In the genomic region with DNA sequence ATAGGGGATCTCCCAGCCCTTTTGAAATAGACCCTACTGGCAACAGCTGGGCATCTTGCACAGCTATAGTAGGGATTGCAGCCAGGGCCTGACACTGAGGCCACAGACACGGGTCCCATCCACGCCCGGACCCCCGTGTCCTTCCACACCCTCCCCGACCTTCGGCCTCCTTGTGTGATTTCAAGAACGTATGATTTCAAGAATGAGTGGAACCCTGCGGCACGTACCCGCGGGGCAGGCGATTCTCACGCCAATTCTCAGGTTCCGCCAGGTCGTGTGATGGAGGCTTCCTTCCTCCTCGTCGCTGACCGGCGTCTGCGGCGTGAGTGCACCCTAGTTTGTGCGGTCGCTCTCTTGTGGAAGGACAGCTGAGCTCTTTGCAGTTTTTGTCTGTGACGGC, we compare ENCODE assay signal across 26 cellular contexts. TPM values are rescaled to one million over a fixed set of nuclear protein-coding genes. Genes with fewer than 3 reads are reported as not detected.
DNase-seq lines count a peak whose midpoint lies in the region; ATAC-seq, FAIRE-seq and TF ChIP-seq lines count a peak whose summit lies in the region.
"Had no signal": no experiment of that assay in that cellular context is flagged by ENCODE, and none has a peak within 500 bp of the region (broad histone marks: within the 10 kb centered on the region; RNA-seq: fewer than 3 reads in every experiment).

No MANE protein-coding gene starts in this region.

- no peak overlapping the region for H3K9ac ChIP-seq in kidney (ENCODE audit: low read length in 2 of 2)

- ATAC-seq in right cardiac atrium (no peak), HG03045 (IDR thresholded peaks at IDR 0.05; ENCODE audit: unreplicated experiment) (no peak)
- no peak for ATAC-seq in stimulated activated naive B cell treated with anti-CD40 and anti-IgM and Interleukin-4, amounts not matched to agents 10 μg/mL and 1 μg/mL and 100 μg/mL, for 72 hours (replicated peaks)
- no peak for ATAC-seq in activated CD4-positive, alpha-beta T cell treated with anti-CD3 and anti-CD28 coated beads for 36 hours
- ATAC-seq: CD8-positive, alpha-beta T cell; GM12878; GM23338; HCT116 had no signal

- no peak for FAIRE-seq in kidney (lab: Jason Lieb, UNC)
- FAIRE-seq: D721Med, GM12878, GM19239 had no signal

- H3K27ac ChIP-seq in right cardiac atrium (ENCODE audit: low read length) (no peak overlapping the region), kidney (ENCODE audit: low read depth in 2 of 2, low read length in 2 of 2) (no peak overlapping the region), osteoblast (ENCODE audit: low read depth, low read length) (no peak overlapping the region), sigmoid colon (no peak overlapping the region)
- H3K27ac ChIP-seq: C4-2B had no signal

- H3K36me3 Mint-ChIP-seq in stimulated activated naive B cell treated with anti-CD40 and anti-IgM and Interleukin-4, amounts not matched to agents 10 μg/mL and 1 μg/mL and 100 μg/mL, for 72 hours, result peaks cover 12 to 13% of the 10 kb centered on the region in 2 donors
- peaks cover 4% of the 10 kb centered on the region for H3K36me3 Mint-ChIP-seq in activated CD4-positive, alpha-beta T cell treated with anti-CD3 and anti-CD28 coated beads for 36 hours (ENCODE audit: low read depth)

- H3K36me3 ChIP-seq in kidney (ENCODE audit: control insufficient read depth in 1 of 2, insufficient read depth in 2 of 2, low read length in 2 of 2), result no peaks in the 10 kb centered on the region
- H3K36me3 ChIP-seq in osteoblast (ENCODE audit: insufficient read depth, low read length), result no peaks in the 10 kb centered on the region
- no peaks in the 10 kb centered on the region for H3K36me3 ChIP-seq in sigmoid colon

- intact Hi-C loops in right cardiac atrium (cut with DNase I), result no loop called here
- intact Hi-C loops in cardiac septum (cut with DNase I), result no loop called here
- intact Hi-C loops in kidney (cut with DNase I), result no loop called here
- intact Hi-C loops in sigmoid colon (cut with DNase I), result no loop called here
- intact Hi-C loops in activated CD4-positive, alpha-beta T cell treated with anti-CD3 and anti-CD28 coated beads for 36 hours (cut with DNase I, micrococcal nuclease), result no loop called here

- TF ChIP-seq CTCF in kidney (IDR thresholded peaks at IDR 0.05; ENCODE audit: borderline replicate concordance, extremely low read depth, insufficient read depth) (no peak), osteoblast (IDR thresholded peaks at IDR 0.05; ENCODE audit: extremely low read depth, low read depth, low read length) (no peak), sigmoid colon (IDR thresholded peaks at IDR 0.05) (no peak)

- peak in 2 of 3 donors; percentile 2 to 23 for DNase-seq in right cardiac atrium
- no peak for DNase-seq in cardiac septum (ENCODE audit: low spot score)
- DNase-seq in kidney, result peak; percentile 32
- DNase-seq in osteoblast (ENCODE audit: insufficient read length, low spot score, missing footprints), result peak; percentile 47
- DNase-seq in stimulated activated naive B cell treated with anti-CD40 and anti-IgM and Interleukin-4, amounts not matched to agents 10 μg/mL and 1 μg/mL and 100 μg/mL, for 72 hours, result no peak
- no peak for DNase-seq in sigmoid colon
- DNase-seq in activated CD4-positive, alpha-beta T cell treated with anti-CD3 and anti-CD28 coated beads for 36 hours, result no peak
- DNase-seq: Caco-2; CD4-positive, CD25-positive, alpha-beta regulatory T cell; CD8-positive, alpha-beta T cell; DMS 273 treated with DMSO at 0.1 percent for 48 hours; DMS79; EL; GDM1; H9 had no signal

- H3K4me1 ChIP-seq in right cardiac atrium (ENCODE audit: control insufficient read depth, insufficient read depth, low read length) (no peaks in the 10 kb centered on the region), kidney (ENCODE audit: control insufficient read depth in 1 of 2, insufficient read depth in 1 of 2, low read depth in 1 of 2, low read length in 2 of 2) (no peaks in the 10 kb centered on the region), osteoblast (ENCODE audit: insufficient read depth, low read length) (no peaks in the 10 kb centered on the region), sigmoid colon (no peaks in the 10 kb centered on the region)
- H3K4me1 ChIP-seq: Caco-2 had no signal

- H3K27me3 Mint-ChIP-seq in stimulated activated naive B cell treated with anti-CD40 and anti-IgM and Interleukin-4, amounts not matched to agents 10 μg/mL and 1 μg/mL and 100 μg/mL, for 72 hours, result no peaks in the 10 kb centered on the region
- H3K27me3 Mint-ChIP-seq in activated CD4-positive, alpha-beta T cell treated with anti-CD3 and anti-CD28 coated beads for 36 hours, result no peaks in the 10 kb centered on the region
- H3K27me3 Mint-ChIP-seq: CD4-positive, CD25-positive, alpha-beta regulatory T cell had no signal

- H3K9me3 ChIP-seq in right cardiac atrium (ENCODE audit: control insufficient read depth, low read length) (no peaks in the 10 kb centered on the region), kidney (ENCODE audit: control insufficient read depth in 1 of 2, low read length in 2 of 2) (no peaks in the 10 kb centered on the region), osteoblast (ENCODE audit: low read depth, low read length) (no peaks in the 10 kb centered on the region), sigmoid colon (no peaks in the 10 kb centered on the region)

- WGBS in right cardiac atrium, result 97% methylated on average over 24 of the region's 24 CpGs
- 97 to 98% methylated on average over 24 of the region's 24 CpGs for WGBS in sigmoid colon, 2 donors

- no peaks in the 10 kb centered on the region for H3K79me2 ChIP-seq in osteoblast (ENCODE audit: insufficient read depth, low read length)

- peak overlapping the region; percentile 65 for H3K27ac Mint-ChIP-seq in stimulated activated naive B cell treated with anti-CD40 and anti-IgM and Interleukin-4, amounts not matched to agents 10 μg/mL and 1 μg/mL and 100 μg/mL, for 72 hours
- no peak overlapping the region for H3K27ac Mint-ChIP-seq in activated CD4-positive, alpha-beta T cell treated with anti-CD3 and anti-CD28 coated beads for 36 hours
- H3K27ac Mint-ChIP-seq: CD4-positive, CD25-positive, alpha-beta regulatory T cell; CD8-positive, alpha-beta T cell; GM23338; H9 had no signal

- H3K4me3 Mint-ChIP-seq in stimulated activated naive B cell treated with anti-CD40 and anti-IgM and Interleukin-4, amounts not matched to agents 10 μg/mL and 1 μg/mL and 100 μg/mL, for 72 hours, result no peak overlapping the region
- H3K4me3 Mint-ChIP-seq in activated CD4-positive, alpha-beta T cell treated with anti-CD3 and anti-CD28 coated beads for 36 hours, result no peak overlapping the region
- H3K4me3 Mint-ChIP-seq: CD4-positive, CD25-positive, alpha-beta regulatory T cell; CD8-positive, alpha-beta T cell; GM23338; H9 had no signal

- no peak overlapping the region for H3K4me3 ChIP-seq in right cardiac atrium (ENCODE audit: low read length)
- H3K4me3 ChIP-seq in kidney (ENCODE audit: low read length in 2 of 2), result no peak overlapping the region
- H3K4me3 ChIP-seq in osteoblast (ENCODE audit: insufficient read depth, low read length), result no peak overlapping the region
- no peak overlapping the region for H3K4me3 ChIP-seq in sigmoid colon
- H3K4me3 ChIP-seq: GM12878, GM23338 had no signal

- CTCF ChIA-PET in activated CD4-positive, alpha-beta T cell treated with anti-CD3 and anti-CD28 coated beads for 36 hours (lab: Charles Lee), result interaction anchor here (0.9 kb wide), 1 partner anchor 236 kb away, joined by 4 read pairs; no protein-coding TSS in a partner anchor

- H3K9me3 Mint-ChIP-seq in stimulated activated naive B cell treated with anti-CD40 and anti-IgM and Interleukin-4, amounts not matched to agents 10 μg/mL and 1 μg/mL and 100 μg/mL, for 72 hours, result peaks cover 0 to 3% of the 10 kb centered on the region in 2 donors
- peaks cover 9% of the 10 kb centered on the region for H3K9me3 Mint-ChIP-seq in activated CD4-positive, alpha-beta T cell treated with anti-CD3 and anti-CD28 coated beads for 36 hours (ENCODE audit: low read depth)

- H3K27me3 ChIP-seq in right cardiac atrium (ENCODE audit: control insufficient read depth, insufficient read depth) (no peaks in the 10 kb centered on the region), osteoblast (ENCODE audit: insufficient read depth, low read length) (no peaks in the 10 kb centered on the region), sigmoid colon (no peaks in the 10 kb centered on the region)

- no peaks in the 10 kb centered on the region for H4K20me1 ChIP-seq in osteoblast (ENCODE audit: insufficient read depth, low read length)

- H2AFZ ChIP-seq in osteoblast (ENCODE audit: low read length), result no peak overlapping the region
- H2AFZ ChIP-seq: GM23338 had no signal

- TF ChIP-seq EP300 in sigmoid colon (IDR thresholded peaks at IDR 0.05), result no peak

- POLR2A ChIA-PET in activated CD4-positive, alpha-beta T cell treated with anti-CD3 and anti-CD28 coated beads for 36 hours (lab: Charles Lee), result no interaction called here

- no peak for TF ChIP-seq POLR2A in sigmoid colon (IDR thresholded peaks at IDR 0.05)

- no peaks in the 10 kb centered on the region for H3K4me1 Mint-ChIP-seq in stimulated activated naive B cell treated with anti-CD40 and anti-IgM and Interleukin-4, amounts not matched to agents 10 μg/mL and 1 μg/mL and 100 μg/mL, for 72 hours
- no peaks in the 10 kb centered on the region for H3K4me1 Mint-ChIP-seq in activated CD4-positive, alpha-beta T cell treated with anti-CD3 and anti-CD28 coated beads for 36 hours
- H3K4me1 Mint-ChIP-seq: GM23338, H9 had no signal

- H3K4me2 ChIP-seq in osteoblast (ENCODE audit: insufficient read depth, low read length), result no peak overlapping the region
- H3K4me2 ChIP-seq: GM23338 had no signal

RNA-seq across cellular contexts. Expression of a gene that starts 56.3 kb away (rescaled TPM):
- total RNA-seq in right cardiac atrium (not detected), cardiac septum (not detected), kidney (not detected), osteoblast (not detected in 2 replicates), sigmoid colon (not detected)
- polyA plus RNA-seq in right cardiac atrium (not detected), kidney (ENCODE audit: insufficient read depth, low read depth, low replicate concordance) (not detected), sigmoid colon (1 to 10 TPM in 1 of 3 donors, under 1 TPM in 2; 0.47 to 1.2 (median 0.92) TPM)
- not detected for total RNA-seq in activated CD4-positive, alpha-beta T cell treated with anti-CD3 and anti-CD28 coated beads for 36 hours
- total RNA-seq: A172; A673; Caco-2; CD4-positive, CD25-positive, alpha-beta regulatory T cell; CD8-positive, alpha-beta T cell; GM12878; GM23338; H4; H9 had no signal
- polyA plus RNA-seq: BJ; CD4-positive, CD25-positive, alpha-beta regulatory T cell; GM12878 had no signal

Comparison
In these comparisons a context has a peak if more than half of its experiments do, and no peak if none do; other contexts are left out.
1. DNase-seq: peak in right cardiac atrium (2 of 3), kidney (single experiment) and osteoblast (single experiment); none in cardiac septum (single experiment), stimulated activated naive B cell treated with anti-CD40 and anti-IgM and Interleukin-4, amounts not matched to agents 10 μg/mL and 1 μg/mL and 100 μg/mL, for 72 hours (single experiment), sigmoid colon (single experiment) and activated CD4-positive, alpha-beta T cell treated with anti-CD3 and anti-CD28 coated beads for 36 hours (single experiment).